ENCODE assay signal across 18 cellular contexts in genomic region chr6:152236370-152237097, GRCh38.
A peak's percentile ranks its signal among the peaks of the same experiment; 100 is the strongest.
DNase-seq lines count a peak whose midpoint lies in the region; ATAC-seq and TF ChIP-seq lines count a peak whose summit lies in the region.
"Had no signal": no experiment of that assay in that cellular context is flagged by ENCODE, and none has a peak within 500 bp of the region (broad histone marks: within the 10 kb centered on the region; RNA-seq: fewer than 3 reads in every experiment).

No MANE protein-coding gene starts in this region.

- no peaks in the 10 kb centered on the region for H3K9me3 ChIP-seq in T-helper 17 cell (ENCODE audit: control insufficient read depth, low read length, poor library complexity, severe bottlenecking)
- no peaks in the 10 kb centered on the region for H3K9me3 ChIP-seq in lower lobe of right lung
- H3K9me3 ChIP-seq: BLaER1 treated with 17β-estradiol and CSF1 and Interleukin-3, amounts not matched to agents 10 nM and 100 nM had no signal

- H3K27ac Mint-ChIP-seq in activated naive CD4-positive, alpha-beta T cell treated with anti-CD3 and anti-CD28 coated beads, Interleukin-2, amount 10 ng/mL, durations not matched to agents 7 days and 5 days: peak overlapping the region; percentile 5
- H3K27ac Mint-ChIP-seq in T-helper 17 cell (peak overlapping the region; percentile 67), natural killer cell (no peak overlapping the region)
- H3K27ac Mint-ChIP-seq: GM23338, H9 had no signal

- CTCF ChIA-PET in activated naive CD4-positive, alpha-beta T cell treated with anti-CD3 and anti-CD28 coated beads, Interleukin-2, amount 10 ng/mL, durations not matched to agents 7 days and 5 days (lab: Charles Lee): no interaction called here

- peaks cover 62% of the 10 kb centered on the region for H3K36me3 Mint-ChIP-seq in activated naive CD4-positive, alpha-beta T cell treated with anti-CD3 and anti-CD28 coated beads, Interleukin-2, amount 10 ng/mL, durations not matched to agents 7 days and 5 days
- H3K36me3 Mint-ChIP-seq in T-helper 17 cell (ENCODE audit: low read depth) (peaks cover 11% of the 10 kb centered on the region), natural killer cell (peaks cover 40% of the 10 kb centered on the region)

- TF ChIP-seq CTCF in lower lobe of right lung (IDR thresholded peaks at IDR 0.05) (no peak), natural killer cell (IDR thresholded peaks at IDR 0.05) (no peak)

- H3K4me3 Mint-ChIP-seq in activated naive CD4-positive, alpha-beta T cell treated with anti-CD3 and anti-CD28 coated beads, Interleukin-2, amount 10 ng/mL, durations not matched to agents 7 days and 5 days: no peak overlapping the region
- H3K4me3 Mint-ChIP-seq in T-helper 17 cell (no peak overlapping the region), natural killer cell (no peak overlapping the region)
- H3K4me3 Mint-ChIP-seq: CD4-positive, CD25-positive, alpha-beta regulatory T cell; GM23338; H9 had no signal

- peaks cover 8% of the 10 kb centered on the region for H3K4me1 ChIP-seq in lower lobe of right lung
- H3K4me1 ChIP-seq: BLaER1 treated with 17β-estradiol and CSF1 and Interleukin-3, amounts not matched to agents 10 nM and 100 nM had no signal

- DNase-seq in activated naive CD4-positive, alpha-beta T cell treated with anti-CD3 and anti-CD28 coated beads, Interleukin-2, amount 10 ng/mL, durations not matched to agents 7 days and 5 days: no peak
- no peak for DNase-seq in activated naive CD4-positive, alpha-beta T cell treated with Interleukin-2 at 50 U/mL for 16 hours
- DNase-seq in T-helper 17 cell: no peak
- no peak for DNase-seq in lower lobe of right lung
- peak in 6 of 10 donors; percentile 14 to 87 (median 34) for DNase-seq in posterior cingulate gyrus
- DNase-seq in natural killer cell: no peak
- DNase-seq in GM19240 (ENCODE audit: insufficient read length, low spot score): no peak
- DNase-seq: ACHN; Calu3; CD4-positive, CD25-positive, alpha-beta regulatory T cell; DMS 273 treated with DMSO at 0.1 percent for 48 hours; H9; KBM-7 had no signal

- H3K4me3 ChIP-seq in lower lobe of right lung: no peak overlapping the region
- H3K4me3 ChIP-seq: BLaER1 treated with 17β-estradiol and CSF1 and Interleukin-3, amounts not matched to agents 10 nM and 100 nM; GM12878; GM23338 had no signal

- intact Hi-C loops in lower lobe of right lung (cut with DNase I): no loop called here
- intact Hi-C loops in posterior cingulate gyrus (cut with DNase I): no loop called here
- intact Hi-C loops in natural killer cell (cut with micrococcal nuclease): no loop called here

- H3K9me3 Mint-ChIP-seq in activated naive CD4-positive, alpha-beta T cell treated with anti-CD3 and anti-CD28 coated beads, Interleukin-2, amount 10 ng/mL, durations not matched to agents 7 days and 5 days: no peaks in the 10 kb centered on the region
- no peaks in the 10 kb centered on the region for H3K9me3 Mint-ChIP-seq in natural killer cell
- H3K9me3 Mint-ChIP-seq: GM23338, H9 had no signal

- peak overlapping the region; percentile 15 for H3K27ac ChIP-seq in lower lobe of right lung
- H3K27ac ChIP-seq: 22Rv1; BLaER1 treated with 17β-estradiol and CSF1 and Interleukin-3, amounts not matched to agents 10 nM and 100 nM had no signal

- H3K27me3 ChIP-seq in lower lobe of right lung (ENCODE audit: low read depth): no peaks in the 10 kb centered on the region
- H3K27me3 ChIP-seq: BLaER1 treated with 17β-estradiol and CSF1 and Interleukin-3, amounts not matched to agents 10 nM and 100 nM had no signal

- no peak for ATAC-seq in T-helper 17 cell
- ATAC-seq in lower lobe of right lung: no peak
- ATAC-seq in natural killer cell: no peak
- ATAC-seq in HG03108 (IDR thresholded peaks at IDR 0.05; ENCODE audit: unreplicated experiment): no peak
- ATAC-seq: GM12878, GM23338 had no signal

- H3K36me3 ChIP-seq in lower lobe of right lung: peaks cover 98% of the 10 kb centered on the region

- H3K27me3 Mint-ChIP-seq in activated naive CD4-positive, alpha-beta T cell treated with anti-CD3 and anti-CD28 coated beads, Interleukin-2, amount 10 ng/mL, durations not matched to agents 7 days and 5 days: no peaks in the 10 kb centered on the region
- H3K27me3 Mint-ChIP-seq in T-helper 17 cell (no peaks in the 10 kb centered on the region), natural killer cell (ENCODE audit: low read depth in 2 of 2) (no peaks in the 10 kb centered on the region)
- H3K27me3 Mint-ChIP-seq: CD4-positive, CD25-positive, alpha-beta regulatory T cell had no signal

- peaks cover 30% of the 10 kb centered on the region for H3K4me1 Mint-ChIP-seq in activated naive CD4-positive, alpha-beta T cell treated with anti-CD3 and anti-CD28 coated beads, Interleukin-2, amount 10 ng/mL, durations not matched to agents 7 days and 5 days
- H3K4me1 Mint-ChIP-seq in T-helper 17 cell (peaks cover 14% of the 10 kb centered on the region), natural killer cell (peaks cover 0 to 9% of the 10 kb centered on the region in 2 donors)
- H3K4me1 Mint-ChIP-seq: GM23338, H9 had no signal

Comparison
In these comparisons a context has a peak if more than half of its experiments do, and no peak if none do; other contexts are left out.
1. DNase-seq: peak in posterior cingulate gyrus (6 of 10); none in activated naive CD4-positive, alpha-beta T cell treated with anti-CD3 and anti-CD28 coated beads, Interleukin-2, amount 10 ng/mL, durations not matched to agents 7 days and 5 days (single experiment), activated naive CD4-positive, alpha-beta T cell treated with Interleukin-2 at 50 U/mL for 16 hours (single experiment), T-helper 17 cell (0 of 3), lower lobe of right lung (single experiment), natural killer cell (single experiment) and GM19240 (single experiment).
2. H3K27ac Mint-ChIP-seq: peak in activated naive CD4-positive, alpha-beta T cell treated with anti-CD3 and anti-CD28 coated beads, Interleukin-2, amount 10 ng/mL, durations not matched to agents 7 days and 5 days (single experiment) and T-helper 17 cell (single experiment); none in natural killer cell (0 of 2).